In genomic region chr17:56672195-56672594, GRCh38 we compare ENCODE assay signal across 38 cellular contexts.
"Had no signal": no experiment of that assay in that cellular context is flagged by ENCODE, and none has a peak within 500 bp of the region (broad histone marks: within the 10 kb centered on the region; RNA-seq: fewer than 3 reads in every experiment).

No MANE protein-coding gene starts in this region.

- H3K9me3 ChIP-seq: ascending aorta had no signal

- H3K4me3 ChIP-seq: ascending aorta, PC-9 had no signal

- DNase-seq: activated CD4-positive, alpha-beta memory T cell treated with anti-CD3 and anti-CD28 coated beads, Interleukin-2, amount 10 ng/mL, durations not matched to agents 7 days and 5 days; activated CD4-positive, alpha-beta T cell treated with anti-CD3 and anti-CD28 coated beads for 1 hour; activated CD4-positive, alpha-beta T cell treated with anti-CD3 and anti-CD28 coated beads for 48 hours; activated CD4-positive, CD25-positive, alpha-beta regulatory T cell; activated CD8-positive, alpha-beta memory T cell treated with anti-CD3 and anti-CD28 coated beads for 24 hours; activated CD8-positive, alpha-beta memory T cell treated with anti-CD3 and anti-CD28 coated beads, Interleukin-2, amount 10 ng/mL, durations not matched to agents 7 days and 5 days; activated CD8-positive, alpha-beta memory T cell treated with anti-CD3 and anti-CD28 coated beads, Interleukin-2, amount 50 U/mL, for 48 hours; activated effector memory CD4-positive, alpha-beta T cell treated with anti-CD3 and anti-CD28 coated beads, Interleukin-2, amount 50 U/mL, for 16 hours; activated naive CD4-positive, alpha-beta T cell; activated naive CD4-positive, alpha-beta T cell treated with anti-CD3 and anti-CD28 coated beads, Interleukin-2, amount 50 U/mL, for 16 hours; activated naive CD8-positive, alpha-beta T cell treated with anti-CD3 and anti-CD28 coated beads for 36 hours; activated T-cell treated with anti-CD3 and anti-CD28 coated beads, Interleukin-2, amount 50 U/mL, for 48 hours; amniotic stem cell; KG1; MM.1S; MV-4-11; NCI-H1092; NCI-H1417; NCI-H146; NCI-H187; NCI-H2029 treated with DMSO at 0.1 percent for 48 hours; NCI-H2107; NCI-H2171; NCI-H510A; NCI-H526; NCI-H748 treated with DMSO at 0.1 percent for 48 hours; PC-9; SIG-M5; SW 1271; T-helper 1 cell; T-helper 2 cell; T-helper 9 cell; WERI-Rb-1 had no signal

- H3K27ac ChIP-seq: ascending aorta, RWPE1, WERI-Rb-1 had no signal

- H3K4me1 ChIP-seq: ascending aorta had no signal

- H3K4me2 ChIP-seq: PC-9 had no signal

- H2AFZ ChIP-seq: PC-9 had no signal

- FAIRE-seq: RCC 7860 had no signal

- H3K36me3 ChIP-seq: ascending aorta, WERI-Rb-1 had no signal

- ATAC-seq: activated CD8-positive, alpha-beta memory T cell treated with anti-CD3 and anti-CD28 coated beads, Interleukin-2, amount 10 ng/mL, durations not matched to agents 7 days and 5 days; activated T-helper 17 cell treated with anti-CD3 and anti-CD28 coated beads, Interleukin-2, amount 50 U/mL, for 72 hours; Right ventricle myocardium inferior had no signal
